In genomic region chr5:91378683-91379601, GRCh38 we compare ENCODE assay signal across 8 cellular contexts.
A peak's percentile ranks its signal among the peaks of the same experiment; 100 is the strongest.
DNase-seq lines count a peak whose midpoint lies in the region; ATAC-seq, FAIRE-seq and TF ChIP-seq lines count a peak whose summit lies in the region.

No MANE protein-coding gene starts in this region.

- H3K27ac ChIP-seq in effector memory CD4-positive, alpha-beta T cell (ENCODE audit: insufficient read depth, low read length, poor library complexity, severe bottlenecking), result peak overlapping the region; percentile 98
- H3K27ac ChIP-seq in neutrophil, result peak overlapping the region; percentile 94

- H3K4me1 ChIP-seq in effector memory CD4-positive, alpha-beta T cell (ENCODE audit: control insufficient read depth, insufficient read depth, low read length, poor library complexity, severe bottlenecking), result peaks cover 7% of the 10 kb centered on the region
- H3K4me1 ChIP-seq in neutrophil (ENCODE audit: control insufficient read depth in 1 of 2, insufficient read depth in 1 of 2, low read depth in 1 of 2, low read length in 1 of 2), result peaks cover 27 to 47% of the 10 kb centered on the region in 2 experiments

- peak overlapping the region; percentile 81 for H3K4me3 ChIP-seq in effector memory CD4-positive, alpha-beta T cell (ENCODE audit: insufficient read depth, low read depth, low read length, poor library complexity, severe bottlenecking)
- H3K4me3 ChIP-seq in neutrophil (ENCODE audit: low read depth in 1 of 2, low read length in 1 of 2), result peak overlapping the region; percentile 81 to 95

- no peaks in the 10 kb centered on the region for H3K27me3 ChIP-seq in effector memory CD4-positive, alpha-beta T cell (replicated peaks; ENCODE audit: control insufficient read depth, insufficient read depth, low read length, poor library complexity, severe bottlenecking)
- no peaks in the 10 kb centered on the region for H3K27me3 ChIP-seq in neutrophil

- DNase-seq in NCI-H526 treated with DMSO at 0.1 percent for 48 hours (lab: John Stamatoyannopoulos, UW) (peak; percentile 60), Ammon's horn (ENCODE audit: low spot score) (no peak)
- DNase-seq in effector memory CD4-positive, alpha-beta T cell, result no peak
- DNase-seq in NK-92 treated with Interleukin-12 subunit alpha and Interleukin-12 subunit beta, amount 100 ng/mL, for 24 hours (lab: John Stamatoyannopoulos, UW), result no peak

- H3K9me3 ChIP-seq in effector memory CD4-positive, alpha-beta T cell (ENCODE audit: control insufficient read depth, low read length), result no peaks in the 10 kb centered on the region
- no peaks in the 10 kb centered on the region for H3K9me3 ChIP-seq in neutrophil

- peak; percentile 86 for FAIRE-seq in G401.6 (lab: Jason Lieb, UNC)

- no peak for ATAC-seq in HG02588 (IDR thresholded peaks at IDR 0.05; ENCODE audit: unreplicated experiment)
- ATAC-seq in HG03025 (IDR thresholded peaks at IDR 0.05; ENCODE audit: low FRiP score, unreplicated experiment), result no peak

- peaks cover 21% of the 10 kb centered on the region for H3K36me3 ChIP-seq in effector memory CD4-positive, alpha-beta T cell (ENCODE audit: control insufficient read depth, insufficient read depth, low read length)
- H3K36me3 ChIP-seq in neutrophil, result peaks cover 55% of the 10 kb centered on the region

- TF ChIP-seq CTCF in neutrophil (IDR thresholded peaks at IDR 0.05), result no peak
